1 cellular context compared by ENCODE assay signal in the genomic region with DNA sequence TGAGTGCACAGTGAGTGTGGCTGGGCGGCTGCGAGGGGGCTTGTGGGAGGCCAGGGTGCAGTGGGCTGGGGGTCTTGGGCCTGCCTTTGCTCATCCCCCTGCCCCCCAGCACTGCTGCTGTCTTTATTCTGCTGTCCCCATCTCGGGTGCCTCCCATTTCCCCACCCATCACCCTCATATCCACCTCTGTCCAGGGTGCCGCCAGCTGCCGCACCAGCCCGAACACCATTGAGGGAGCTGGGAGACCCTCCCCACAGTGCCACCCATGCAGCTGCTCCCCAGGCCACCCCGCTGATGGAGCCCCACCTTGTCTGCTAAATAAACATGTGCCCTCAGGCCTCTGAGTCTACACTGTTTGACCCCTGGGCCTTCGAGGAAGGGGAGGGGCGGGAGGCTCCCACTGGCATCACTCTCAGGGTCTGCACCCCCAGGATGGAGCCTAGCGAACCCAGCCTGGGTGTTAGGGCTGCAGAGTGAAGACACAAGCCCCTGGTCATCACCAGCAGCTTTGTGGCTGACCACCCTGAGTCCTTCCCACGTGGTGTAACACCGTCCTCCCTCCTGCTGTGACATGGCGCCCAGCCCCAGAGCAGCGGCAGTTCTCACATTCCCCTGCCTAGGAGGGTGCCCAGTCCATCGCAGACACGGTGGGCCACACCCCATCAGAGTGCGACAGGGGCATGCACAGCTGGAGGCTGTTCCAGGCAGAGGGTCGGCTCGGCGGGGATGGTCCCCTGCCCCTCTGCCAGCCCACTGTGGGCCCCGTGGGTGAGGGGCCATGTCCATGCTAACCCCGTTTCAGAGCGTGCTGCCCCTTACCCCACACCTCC.
TF ChIP-seq lines count a peak whose summit lies in the region.

No MANE protein-coding gene starts in this region.

TF ChIP-seq in K562, 482 proteins besides CTCF, POLR2A, EP300 and RAD21:
- TF ChIP-seq, protein P1, sequence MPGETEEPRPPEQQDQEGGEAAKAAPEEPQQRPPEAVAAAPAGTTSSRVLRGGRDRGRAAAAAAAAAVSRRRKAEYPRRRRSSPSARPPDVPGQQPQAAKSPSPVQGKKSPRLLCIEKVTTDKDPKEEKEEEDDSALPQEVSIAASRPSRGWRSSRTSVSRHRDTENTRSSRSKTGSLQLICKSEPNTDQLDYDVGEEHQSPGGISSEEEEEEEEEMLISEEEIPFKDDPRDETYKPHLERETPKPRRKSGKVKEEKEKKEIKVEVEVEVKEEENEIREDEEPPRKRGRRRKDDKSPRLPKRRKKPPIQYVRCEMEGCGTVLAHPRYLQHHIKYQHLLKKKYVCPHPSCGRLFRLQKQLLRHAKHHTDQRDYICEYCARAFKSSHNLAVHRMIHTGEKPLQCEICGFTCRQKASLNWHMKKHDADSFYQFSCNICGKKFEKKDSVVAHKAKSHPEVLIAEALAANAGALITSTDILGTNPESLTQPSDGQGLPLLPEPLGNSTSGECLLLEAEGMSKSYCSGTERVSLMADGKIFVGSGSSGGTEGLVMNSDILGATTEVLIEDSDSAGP (CRISPR knock-in tag; IDR thresholded peaks at IDR 0.05): no peak
- TF ChIP-seq, protein P2, sequence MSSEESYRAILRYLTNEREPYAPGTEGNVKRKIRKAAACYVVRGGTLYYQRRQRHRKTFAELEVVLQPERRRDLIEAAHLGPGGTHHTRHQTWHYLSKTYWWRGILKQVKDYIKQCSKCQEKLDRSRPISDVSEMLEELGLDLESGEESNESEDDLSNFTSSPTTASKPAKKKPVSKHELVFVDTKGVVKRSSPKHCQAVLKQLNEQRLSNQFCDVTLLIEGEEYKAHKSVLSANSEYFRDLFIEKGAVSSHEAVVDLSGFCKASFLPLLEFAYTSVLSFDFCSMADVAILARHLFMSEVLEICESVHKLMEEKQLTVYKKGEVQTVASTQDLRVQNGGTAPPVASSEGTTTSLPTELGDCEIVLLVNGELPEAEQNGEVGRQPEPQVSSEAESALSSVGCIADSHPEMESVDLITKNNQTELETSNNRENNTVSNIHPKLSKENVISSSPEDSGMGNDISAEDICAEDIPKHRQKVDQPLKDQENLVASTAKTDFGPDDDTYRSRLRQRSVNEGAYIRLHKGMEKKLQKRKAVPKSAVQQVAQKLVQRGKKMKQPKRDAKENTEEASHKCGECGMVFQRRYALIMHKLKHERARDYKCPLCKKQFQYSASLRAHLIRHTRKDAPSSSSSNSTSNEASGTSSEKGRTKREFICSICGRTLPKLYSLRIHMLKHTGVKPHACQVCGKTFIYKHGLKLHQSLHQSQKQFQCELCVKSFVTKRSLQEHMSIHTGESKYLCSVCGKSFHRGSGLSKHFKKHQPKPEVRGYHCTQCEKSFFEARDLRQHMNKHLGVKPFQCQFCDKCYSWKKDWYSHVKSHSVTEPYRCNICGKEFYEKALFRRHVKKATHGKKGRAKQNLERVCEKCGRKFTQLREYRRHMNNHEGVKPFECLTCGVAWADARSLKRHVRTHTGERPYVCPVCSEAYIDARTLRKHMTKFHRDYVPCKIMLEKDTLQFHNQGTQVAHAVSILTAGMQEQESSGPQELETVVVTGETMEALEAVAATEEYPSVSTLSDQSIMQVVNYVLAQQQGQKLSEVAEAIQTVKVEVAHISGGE (CRISPR knock-in tag; IDR thresholded peaks at IDR 0.05): 0 out of 6 replicates have a peak, but pooled peaks of 1 of the 3 experiments have one; percentile 4
- no peak for TF ChIP-seq TCF7 (IDR thresholded peaks at IDR 0.05; ENCODE audit: borderline replicate concordance)
- 0 out of 2 replicates have a peak, but pooled peaks have one; percentile 17 for TF ChIP-seq ETS1 (conservative IDR thresholded peaks at IDR 0.05; ENCODE audit: control insufficient read depth, low read depth, low read length)
- no peak for TF ChIP-seq RBM39 (optimal IDR thresholded peaks at IDR 0.05; ENCODE audit: low read depth, low read length)
- no peak for TF ChIP-seq ZNF778 (CRISPR knock-in tag; IDR thresholded peaks at IDR 0.05)
- TF ChIP-seq CREBBP (IDR thresholded peaks at IDR 0.05; ENCODE audit: low read depth, low read length): no peak
- peak; percentile 60; the same call in 1 of the 2 replicates for TF ChIP-seq ZNF134 (CRISPR knock-in tag; conservative IDR thresholded peaks at IDR 0.05)
- TF ChIP-seq ZBTB7A (IDR thresholded peaks at IDR 0.05; ENCODE audit: borderline replicate concordance, control insufficient read depth, low read depth, low read length): peak; percentile 45
- no peak for TF ChIP-seq ZBTB34 (CRISPR knock-in tag; IDR thresholded peaks at IDR 0.05)
- TF ChIP-seq PTTG1 (tag; IDR thresholded peaks at IDR 0.05; ENCODE audit: low read depth): no peak
- TF ChIP-seq RBFOX2 (IDR thresholded peaks at IDR 0.05; ENCODE audit: low read depth, low read length): 0 out of 2 replicates have a peak, but pooled peaks have one; percentile 3
TF ChIP-seq in K562: peak in this region for 5.
